ENCODE assay signal across 8 cellular contexts in the genomic region with DNA sequence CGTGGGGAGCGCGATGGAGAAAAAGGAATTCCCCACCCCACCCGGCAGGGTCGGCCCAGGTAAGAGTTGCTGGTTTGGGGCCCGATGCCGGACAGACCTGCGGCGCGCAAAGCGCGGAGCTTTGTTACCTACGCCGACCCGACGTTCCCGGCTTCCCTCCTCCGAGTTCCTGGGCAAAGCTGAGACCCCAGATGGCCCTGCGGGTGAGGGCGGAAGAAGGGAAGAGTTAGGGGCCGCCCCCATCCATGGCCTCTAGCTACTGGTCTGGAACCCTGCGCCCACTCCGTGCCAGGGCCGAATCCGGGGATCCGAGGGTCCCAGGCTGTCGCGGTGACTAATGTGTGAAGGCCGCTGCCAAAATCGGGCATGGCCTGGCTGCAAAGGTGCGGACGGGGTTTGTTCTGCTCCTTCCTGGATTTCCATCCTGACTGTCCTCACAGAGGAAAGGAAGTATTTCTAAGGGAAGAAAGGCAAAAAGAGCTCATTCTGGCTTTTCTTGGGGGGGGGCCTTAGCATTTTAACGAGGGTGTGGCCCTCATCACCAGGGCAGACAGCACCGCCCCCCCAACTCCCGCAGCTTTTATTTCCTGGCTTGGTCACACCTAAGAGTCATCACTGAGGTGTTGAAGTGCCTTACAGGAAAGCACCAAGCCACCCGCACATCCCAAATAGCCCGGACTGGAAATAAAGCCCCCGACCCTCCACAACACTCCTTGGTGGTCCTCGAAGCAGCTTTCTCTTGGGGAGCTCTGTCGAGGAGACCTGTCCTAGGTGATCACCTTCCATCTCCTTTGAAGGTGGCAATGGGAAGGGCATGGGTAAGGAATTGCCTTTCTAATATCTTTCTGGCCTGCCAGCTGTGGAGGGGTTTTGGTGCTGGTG. TPM values are rescaled to one million over a fixed set of nuclear protein-coding genes. Genes with fewer than 3 reads are reported as not detected.
DNase-seq lines count a peak whose midpoint lies in the region; ATAC-seq, FAIRE-seq and TF ChIP-seq lines count a peak whose summit lies in the region.

No MANE protein-coding gene starts in this region.

- DNase-seq in KBM-7 = peak; percentile 44
- no peak for DNase-seq in spleen
- DNase-seq in GM12891 (ENCODE audit: insufficient read length, low spot score) = no peak
- DNase-seq in stimulated activated CD4-positive, alpha-beta T cell treated with anti-CD3 and anti-CD28 coated beads, Interleukin-2, amount 100 ng/mL, for 48 hours = no peak

- 10 to 17% (median 11%) methylated on average over 17 to 40 of the region's 40 CpGs for WGBS in spleen, 5 donors

- intact Hi-C loops in spleen (cut with DNase I; ENCODE audit: low total_unique reads) = no loop called here

- H3K27ac Mint-ChIP-seq in activated naive CD8-positive, alpha-beta T cell = no peak overlapping the region

- peaks cover 11% of the 10 kb centered on the region for H3K36me3 Mint-ChIP-seq in activated naive CD8-positive, alpha-beta T cell

- H3K9me3 Mint-ChIP-seq in activated naive CD8-positive, alpha-beta T cell (ENCODE audit: low read depth) = no peaks in the 10 kb centered on the region

- peak overlapping the region; percentile 73 for H3K4me3 Mint-ChIP-seq in activated naive CD8-positive, alpha-beta T cell

- H3K4me1 ChIP-seq in iPS-18a (ENCODE audit: control insufficient read depth, low read depth, low read length) (peaks cover 32% of the 10 kb centered on the region), spleen (peaks cover 0 to 30% (median 19%) of the 10 kb centered on the region in 6 donors)

- H3K9me3 ChIP-seq in iPS-18a (ENCODE audit: control insufficient read depth, low read depth, low read length) = no peaks in the 10 kb centered on the region
- H3K9me3 ChIP-seq in spleen = no peaks in the 10 kb centered on the region

- H3K4me1 Mint-ChIP-seq in activated naive CD8-positive, alpha-beta T cell (ENCODE audit: low read depth) = peaks cover 8% of the 10 kb centered on the region

- peak overlapping the region; percentile 97 for H3K4me3 ChIP-seq in iPS-18a (ENCODE audit: low read length)
- peak overlapping the region; percentile 33 to 72 (median 52) for H3K4me3 ChIP-seq in spleen

- TF ChIP-seq POLR2A in spleen (IDR thresholded peaks at IDR 0.05) (no peak), GM12891 (IDR thresholded peaks at IDR 0.05; ENCODE audit: low read depth, low read length) (no peak)

- H3K36me3 ChIP-seq in iPS-18a (ENCODE audit: control insufficient read depth, low read depth, low read length) = no peaks in the 10 kb centered on the region
- peaks cover 0 to 32% (median 15%) of the 10 kb centered on the region in 6 donors for H3K36me3 ChIP-seq in spleen

- in situ Hi-C loops in KBM-7 (cut with MboI; ENCODE audit: low pct_unique_long_range_greater_than_20kb, low sequenced_read_pairs) = no loop called here

- H3K27ac ChIP-seq in C4-2B (peak overlapping the region; percentile 53), iPS-18a (ENCODE audit: low read length) (peak overlapping the region; percentile 59), spleen (peak overlapping the region in 7 of 8 donors; percentile 61 to 83 (median 76))

- H3K27me3 Mint-ChIP-seq in activated naive CD8-positive, alpha-beta T cell = peaks cover 6% of the 10 kb centered on the region

- peak overlapping the region; percentile 88 for H3K9ac ChIP-seq in iPS-18a (ENCODE audit: low read length)

- no peak for FAIRE-seq in GM12891 (lab: Jason Lieb, UNC)

- H3K27me3 ChIP-seq in iPS-18a (ENCODE audit: control insufficient read depth, insufficient read depth, low read length) = no peaks in the 10 kb centered on the region
- H3K27me3 ChIP-seq in spleen (replicated peaks in 1 of 7) = peaks cover 0 to 30% (median 18%) of the 10 kb centered on the region in 7 donors

- no peak for TF ChIP-seq CTCF in C4-2B (conservative IDR thresholded peaks at IDR 0.05)
- no peak for TF ChIP-seq CTCF in spleen (IDR thresholded peaks at IDR 0.05 in 8 of 11, conservative IDR thresholded peaks at IDR 0.05 in 3 of 11)

- ATAC-seq in HG02610 (IDR thresholded peaks at IDR 0.05; ENCODE audit: unreplicated experiment) = no peak

TF ChIP-seq in GM12891, 5 proteins besides CTCF, POLR2A, EP300 and RAD21:
- TF ChIP-seq SPI1 (IDR thresholded peaks at IDR 0.05; ENCODE audit: low read depth, low read length) (no peak), PAX5 (IDR thresholded peaks at IDR 0.05; ENCODE audit: insufficient read depth, low read length, severe bottlenecking) (no peak), POU2F2 (IDR thresholded peaks at IDR 0.05; ENCODE audit: low read depth, low read length) (no peak), POLR2AphosphoS5 (IDR thresholded peaks at IDR 0.05; ENCODE audit: low read depth, low read length) (no peak), TAF1 (IDR thresholded peaks at IDR 0.05; ENCODE audit: low read depth, low read length) (no peak)
TF ChIP-seq in GM12891: peak in this region for 0.

RNA-seq across cellular contexts. Expression of a gene that starts 1.1 kb away (rescaled TPM):
- total RNA-seq in spleen = 10 to 100 TPM; 20.4 to 66.4 (median 35.1) TPM
- 10 to 100 TPM in 1 of 3 donors, 1 to 10 TPM in 2; 6.0 to 13.0 (median 8.7) TPM for polyA plus RNA-seq in spleen
- 0.60 TPM for polyA plus RNA-seq in GM12891 (2012; ENCODE audit: low read depth, missing spikeins)

RNA-seq across cellular contexts. Expression of a gene that starts 17.7 kb away (rescaled TPM):
- total RNA-seq in spleen = 10 to 100 TPM; 19.6 to 27.0 (median 21.5) TPM
- 10 to 100 TPM; 13.2 to 20.0 (median 19.2) TPM for polyA plus RNA-seq in spleen
- 9.9 TPM for polyA plus RNA-seq in GM12891 (2012; ENCODE audit: low read depth, missing spikeins)

RNA-seq across cellular contexts. Expression of a gene that starts 17.9 kb away (rescaled TPM):
- total RNA-seq in spleen = 10 to 100 TPM; 11.0 to 43.4 (median 31.0) TPM
- 10 to 100 TPM; 47.9 to 53.9 (median 52.7) TPM for polyA plus RNA-seq in spleen
- 67.8 TPM for polyA plus RNA-seq in GM12891 (2012; ENCODE audit: low read depth, missing spikeins)

RNA-seq across cellular contexts. Expression of a gene that starts 23.5 kb away (rescaled TPM):
- 10 to 100 TPM; 11.8 to 23.1 (median 13.7) TPM for total RNA-seq in spleen
- polyA plus RNA-seq in spleen = 1 to 10 TPM; 3.6 to 7.7 (median 4.9) TPM
- polyA plus RNA-seq in GM12891 (2012; ENCODE audit: low read depth, missing spikeins) = 14.6 TPM

RNA-seq across cellular contexts. Expression of a gene that starts 55.7 kb away (rescaled TPM):
- 10 to 100 TPM; 34.9 to 63.4 (median 43.8) TPM for total RNA-seq in spleen
- 10 to 100 TPM; 32.0 to 39.5 (median 32.3) TPM for polyA plus RNA-seq in spleen
- polyA plus RNA-seq in GM12891 (2012; ENCODE audit: low read depth, missing spikeins) = 46.2 TPM
